9 cellular contexts compared by ENCODE assay signal in the genomic region with DNA sequence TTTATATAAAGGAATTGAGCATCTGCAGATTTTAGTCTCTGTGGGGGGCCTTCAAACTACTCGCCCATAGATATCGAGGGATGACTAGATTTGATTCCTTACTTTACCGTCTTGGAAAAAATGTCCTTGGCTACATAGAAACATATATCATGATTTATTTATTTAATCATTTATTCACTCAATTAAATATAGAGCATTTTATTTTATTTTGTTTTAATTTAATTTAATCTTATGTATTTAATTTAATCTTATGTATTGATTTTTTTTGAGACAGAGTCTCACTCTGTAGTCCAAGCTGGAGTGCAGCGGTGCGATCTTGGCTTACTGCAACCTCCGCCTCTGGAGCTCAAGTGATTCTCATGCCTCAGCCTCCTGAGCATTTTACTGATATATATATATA.
"Had no signal": no experiment of that assay in that cellular context is flagged by ENCODE, and none has a peak within 500 bp of the region (broad histone marks: within the 10 kb centered on the region; RNA-seq: fewer than 3 reads in every experiment).

No MANE protein-coding gene starts in this region.

- H3K4me1 Mint-ChIP-seq: GM23338, H9 had no signal

- H3K36me3 ChIP-seq: HAP-1 had no signal

- H3K27ac Mint-ChIP-seq: GM23338, H9, HFFc6 had no signal

- H3K9me3 Mint-ChIP-seq: GM23338, H9, HFFc6 had no signal

- H3K4me3 Mint-ChIP-seq: GM23338, H9, HFFc6 had no signal

- H3K4me3 ChIP-seq: GM23248, GM23338, HAP-1 had no signal

- H3K4me2 ChIP-seq: GM23338 had no signal

- DNase-seq: GM23248, GOT3, H7, H9, HCEC 1CT, HFFc6 had no signal

- H3K9me3 ChIP-seq: HAP-1 had no signal

- H3K9ac ChIP-seq: GM23248 had no signal

- H2AFZ ChIP-seq: GM23248, GM23338 had no signal

- ATAC-seq: GM23338, HCT116 had no signal

- H3K27ac ChIP-seq: GM23248 had no signal
